ENCODE assay signal across 8 cellular contexts in genomic region chr17:68101992-68102758, GRCh38.
A peak's percentile ranks its signal among the peaks of the same experiment; 100 is the strongest.
DNase-seq lines count a peak whose midpoint lies in the region; ATAC-seq and TF ChIP-seq lines count a peak whose summit lies in the region.

No MANE protein-coding gene starts in this region.

- intact Hi-C loops in vagina (cut with DNase I): no loop called here

- no peaks in the 10 kb centered on the region for H3K9me3 ChIP-seq in vagina

- POLR2A ChIA-PET in BJ (lab: Charles Lee): no interaction called here

- H3K4me1 Mint-ChIP-seq in naive B cell: peaks cover 17 to 49% (median 44%) of the 10 kb centered on the region in 3 donors

- H3K27ac ChIP-seq in epithelial cell of prostate (peak overlapping the region; percentile 50), vagina (peak overlapping the region; percentile 95)

- no peaks in the 10 kb centered on the region for H3K27me3 Mint-ChIP-seq in naive B cell

- peaks cover 0 to 2% (median 0%) of the 10 kb centered on the region in 7 donors for H3K9me3 Mint-ChIP-seq in naive B cell

- no peaks in the 10 kb centered on the region for H3K36me3 Mint-ChIP-seq in naive B cell

- no peaks in the 10 kb centered on the region for H3K36me3 ChIP-seq in BJ (ENCODE audit: control insufficient read depth, insufficient read depth, low read length)
- H3K36me3 ChIP-seq in vagina: no peaks in the 10 kb centered on the region

- DNase-seq in BJ (ENCODE audit: low read depth): no peak
- no peak for DNase-seq in HFF-Myc (ENCODE audit: extremely low read depth, low read depth)
- peak; percentile 32 to 40 for DNase-seq in activated CD4-positive, alpha-beta T cell treated with anti-CD3 and anti-CD28 coated beads, Interleukin-2, amount 50 U/mL, for 48 hours
- no peak for DNase-seq in epithelial cell of prostate (ENCODE audit: low read depth, low spot score)
- peak; percentile 12 for DNase-seq in naive B cell
- DNase-seq in vagina (ENCODE audit: extremely low spot score in 2 of 2): no peak

- no peak for TF ChIP-seq POLR2A in vagina (IDR thresholded peaks at IDR 0.05)

- TF ChIP-seq CTCF in BJ (IDR thresholded peaks at IDR 0.05; ENCODE audit: insufficient read depth, low read depth, low read length) (no peak), HFF-Myc (IDR thresholded peaks at IDR 0.05; ENCODE audit: low read depth, low read length, missing control alignments) (no peak), vagina (IDR thresholded peaks at IDR 0.05) (no peak)

- H3K4me3 Mint-ChIP-seq in naive B cell: peak overlapping the region; percentile 92 to 98 (median 94)

- H3K27me3 ChIP-seq in BJ (ENCODE audit: control insufficient read depth, insufficient read depth, low read length): no peaks in the 10 kb centered on the region
- no peaks in the 10 kb centered on the region for H3K27me3 ChIP-seq in vagina

- ATAC-seq in naive B cell (ENCODE audit: low read depth in 2 of 2) (peak; percentile 25 to 29), GM18873 (IDR thresholded peaks at IDR 0.05; ENCODE audit: low FRiP score, unreplicated experiment) (no peak), GM21825 (IDR thresholded peaks at IDR 0.05; ENCODE audit: unreplicated experiment) (no peak)

- peak overlapping the region; percentile 92 to 99 (median 96) for H3K27ac Mint-ChIP-seq in naive B cell

- CTCF ChIA-PET in BJ (lab: Yijun Ruan, JAX): interaction anchor here (0.6 kb wide), 1 partner anchor 17 kb away, joined by 3 read pairs; no protein-coding TSS in a partner anchor

- H3K4me3 ChIP-seq in BJ (ENCODE audit: low read depth, low read length) (peak overlapping the region; percentile 88), HFF-Myc (replicated peaks; ENCODE audit: low read depth, low read length) (peak overlapping the region; percentile 57), vagina (peak overlapping the region; percentile 81 to 90)

- peaks cover 18% of the 10 kb centered on the region for H3K4me1 ChIP-seq in vagina

Comparison
In these comparisons a context has a peak if more than half of its experiments do, and no peak if none do; other contexts are left out.
1. DNase-seq: peak in activated CD4-positive, alpha-beta T cell treated with anti-CD3 and anti-CD28 coated beads, Interleukin-2, amount 50 U/mL, for 48 hours (2 of 2) and naive B cell (single experiment); none in BJ (single experiment), HFF-Myc (single experiment), epithelial cell of prostate (single experiment) and vagina (0 of 2).
2. ATAC-seq: peak in naive B cell (2 of 2); none in GM18873 (single experiment) and GM21825 (single experiment).
3. Peak in every context shown above with its lines, with median percentiles within 50 percentile points of each other: H3K4me3 ChIP-seq.